In genomic region chr2:238100049-238100820, GRCh38 we compare ENCODE assay signal across 8 cellular contexts. TPM values are rescaled to one million over a fixed set of nuclear protein-coding genes. Genes with fewer than 3 reads are reported as not detected.
DNase-seq lines count a peak whose midpoint lies in the region; ATAC-seq and TF ChIP-seq lines count a peak whose summit lies in the region.
"Had no signal": no experiment of that assay in that cellular context is flagged by ENCODE, and none has a peak within 500 bp of the region (broad histone marks: within the 10 kb centered on the region; RNA-seq: fewer than 3 reads in every experiment).

Gene ESPNL, plus strand, starts transcription at chr2:238100340. Its CDS starts 80 bp downstream, at chr2:238100420.

- H3K4me3 Mint-ChIP-seq in activated T-helper 17 cell treated with anti-CD3 and anti-CD28 coated beads, Interleukin-2, amount 50 U/mL, for 72 hours = peak within 1 kb of the TSS; percentile 25

- H3K27ac ChIP-seq in sigmoid colon = no peak within 1 kb of the TSS

- H3K9me3 ChIP-seq in sigmoid colon = no peaks in the 10 kb centered on the region

- H3K36me3 Mint-ChIP-seq in activated T-helper 17 cell treated with anti-CD3 and anti-CD28 coated beads, Interleukin-2, amount 50 U/mL, for 72 hours (ENCODE audit: low read depth) = peaks cover 19% of the 10 kb centered on the region

- no peaks in the 10 kb centered on the region for H3K36me3 ChIP-seq in sigmoid colon

- no peaks in the 10 kb centered on the region for H3K4me1 Mint-ChIP-seq in activated T-helper 17 cell treated with anti-CD3 and anti-CD28 coated beads, Interleukin-2, amount 50 U/mL, for 72 hours

- no peaks in the 10 kb centered on the region for H3K9me3 Mint-ChIP-seq in activated T-helper 17 cell treated with anti-CD3 and anti-CD28 coated beads, Interleukin-2, amount 50 U/mL, for 72 hours

- intact Hi-C loops in sigmoid colon (cut with DNase I) = no loop called here

- no peak within 1 kb of the TSS for H3K4me3 ChIP-seq in sigmoid colon

- no peak for ATAC-seq in activated T-helper 17 cell treated with anti-CD3 and anti-CD28 coated beads, Interleukin-2, amount 50 U/mL, for 72 hours (replicated peaks)
- no peak for ATAC-seq in GM19328 (IDR thresholded peaks at IDR 0.05; ENCODE audit: unreplicated experiment)

- TF ChIP-seq EP300 in sigmoid colon (IDR thresholded peaks at IDR 0.05) = no peak

- peak within 1 kb of the TSS; percentile 87 for H3K27ac Mint-ChIP-seq in activated T-helper 17 cell treated with anti-CD3 and anti-CD28 coated beads, Interleukin-2, amount 50 U/mL, for 72 hours

- TF ChIP-seq POLR2A in sigmoid colon (IDR thresholded peaks at IDR 0.05) = no peak

- WGBS in sigmoid colon, 2 donors = 86 to 88% methylated on average over 38 of the region's 38 CpGs

- DNase-seq in Daoy (ENCODE audit: low read depth) (peak; percentile 40), NCI-H2171 (lab: John Stamatoyannopoulos, UW) (peak; percentile 33), sigmoid colon (peak; percentile 60), SHP77 treated with DMSO at 0.1 percent for 48 hours (lab: John Stamatoyannopoulos, UW) (no peak)
- DNase-seq in stimulated activated naive CD4-positive, alpha-beta T cell (lab: John Stamatoyannopoulos, UW) = no peak
- DNase-seq: activated naive CD4-positive, alpha-beta T cell had no signal

- no peaks in the 10 kb centered on the region for H3K4me1 ChIP-seq in sigmoid colon

- TF ChIP-seq CTCF in sigmoid colon (IDR thresholded peaks at IDR 0.05) = no peak

- no peaks in the 10 kb centered on the region for H3K27me3 ChIP-seq in sigmoid colon

- no peaks in the 10 kb centered on the region for H3K27me3 Mint-ChIP-seq in activated T-helper 17 cell treated with anti-CD3 and anti-CD28 coated beads, Interleukin-2, amount 50 U/mL, for 72 hours

RNA-seq across cellular contexts. Expression of gene ESPNL, which starts in this region (rescaled TPM):
- 0.40 and 0.54 TPM in 2 replicates for total RNA-seq in Daoy (2014; rRNA removed; shearing (Covaris generic))
- 1 to 10 TPM in 1 of 2 donors, under 1 TPM in 1; 0.39 to 1.0 TPM for total RNA-seq in activated T-helper 17 cell treated with anti-CD3 and anti-CD28 coated beads, Interleukin-2, amount 50 U/mL, for 72 hours
- 1 to 10 TPM in 1 of 4 donors, under 1 TPM in 2, not detected in 1; 0.36 to 2.0 (median 0.49) TPM for total RNA-seq in sigmoid colon
- under 1 TPM in 1 of 3 donors, not detected in 2; 0.67 TPM for polyA plus RNA-seq in sigmoid colon

Comparison
In these comparisons a context has a peak if more than half of its experiments do, and no peak if none do; other contexts are left out.
1. Peak in DNase-seq in Daoy; RNA of the gene not detected or under 1 TPM.
2. DNase-seq: peak in NCI-H2171 (single experiment) and sigmoid colon (single experiment); none in SHP77 treated with DMSO at 0.1 percent for 48 hours (single experiment) and stimulated activated naive CD4-positive, alpha-beta T cell (0 of 6).